ENCODE assay signal across 21 cellular contexts in the genomic region with DNA sequence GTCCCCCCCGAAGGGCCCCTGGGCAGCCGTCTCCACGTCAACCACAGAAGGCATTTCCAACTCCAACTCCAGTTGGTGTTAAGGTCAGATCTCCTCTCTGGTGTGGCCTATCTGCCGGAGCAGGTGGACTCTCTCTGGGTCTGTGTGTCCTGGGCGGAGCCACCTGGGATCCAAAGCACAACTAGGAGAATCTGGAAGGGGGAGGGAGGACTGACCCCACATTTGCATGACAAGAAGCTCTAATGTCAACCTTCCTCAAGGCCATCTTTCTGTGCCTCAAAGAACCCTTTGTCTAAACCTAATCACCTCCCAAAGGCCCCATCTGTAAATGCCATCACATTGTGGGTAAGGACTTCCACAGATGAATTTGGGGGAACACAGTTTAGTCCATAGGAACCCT.
A peak's percentile ranks its signal among the peaks of the same experiment; 100 is the strongest.
DNase-seq lines count a peak whose midpoint lies in the region; FAIRE-seq and TF ChIP-seq lines count a peak whose summit lies in the region.
"Had no signal": no experiment of that assay in that cellular context is flagged by ENCODE, and none has a peak within 500 bp of the region (broad histone marks: within the 10 kb centered on the region; RNA-seq: fewer than 3 reads in every experiment).

No MANE protein-coding gene starts in this region.

- no peak for TF ChIP-seq RAD21 in H1 (IDR thresholded peaks at IDR 0.05 in 1 of 2, conservative IDR thresholded peaks at IDR 0.05 in 1 of 2; ENCODE audit: low read depth in 2 of 2, low read length in 2 of 2)

- H2BK20ac ChIP-seq in H9 (ENCODE audit: low read depth, low read length, poor library complexity, severe bottlenecking) (no peak overlapping the region), H1 (ENCODE audit: low read length) (peak overlapping the region; percentile 88; the same call in 1 of the 2 replicates)

- no peaks in the 10 kb centered on the region for H3K9me3 ChIP-seq in H9 (ENCODE audit: control insufficient read depth, low read depth, low read length)
- no peaks in the 10 kb centered on the region for H3K9me3 ChIP-seq in H1 (ENCODE audit: insufficient read depth in 2 of 2, low read depth in 1 of 2, low read length in 1 of 2)
- H3K9me3 ChIP-seq in neural progenitor cell (ENCODE audit: low read depth), result no peaks in the 10 kb centered on the region
- H3K9me3 ChIP-seq in esophagus muscularis mucosa, result no peaks in the 10 kb centered on the region
- H3K9me3 ChIP-seq: Caco-2 had no signal

- intact Hi-C loops in Calu3 (cut with micrococcal nuclease; ENCODE audit: unreplicated experiment), result no loop called here
- intact Hi-C loops in esophagus muscularis mucosa (cut with DNase I), result no loop called here

- H3K27me3 ChIP-seq in H9 (ENCODE audit: insufficient read depth, low read length), result no peaks in the 10 kb centered on the region
- no peaks in the 10 kb centered on the region for H3K27me3 ChIP-seq in H1 (replicated peaks in 1 of 4; ENCODE audit: control insufficient read depth in 3 of 4, extremely low read depth in 1 of 4, insufficient read depth in 3 of 4, low read length in 3 of 4)
- H3K27me3 ChIP-seq in neural progenitor cell, result no peaks in the 10 kb centered on the region
- H3K27me3 ChIP-seq in esophagus muscularis mucosa, result peaks cover 0 to 35% (median 0%) of the 10 kb centered on the region in 4 donors
- H3K27me3 ChIP-seq: BE2C had no signal

- WGBS in H9 (ENCODE audit: extremely low coverage, insufficient read length, low lambda C conversion rate), result no CpG with 5 or more reads among the region's 5 CpGs
- 84% methylated on average over 5 of the region's 5 CpGs; no CpG with 5 or more reads in 1 of the 2 experiments for WGBS in H1 (ENCODE audit: extremely low coverage in 1 of 2, insufficient coverage in 1 of 2, insufficient read length in 1 of 2, insufficient replicate concordance in 2 of 2, low coverage in 1 of 2, low lambda C conversion rate in 2 of 2, missing lambda C conversion rate in 1 of 2), 2 experiments
- WGBS in esophagus muscularis mucosa, result 70% methylated on average over 2 of the region's 5 CpGs

- POLR2A ChIA-PET in H1 (lab: Charles Lee; ENCODE audit: partially characterized antibody), result no interaction called here

- no peak overlapping the region; a peak in 1 of 5 replicates for H3K4me3 Mint-ChIP-seq in H9
- H3K4me3 Mint-ChIP-seq in neural progenitor cell, result no peak overlapping the region
- no peak overlapping the region for H3K4me3 Mint-ChIP-seq in Calu3 (ENCODE audit: low read depth, unreplicated experiment)
- H3K4me3 Mint-ChIP-seq: CD8-positive, alpha-beta memory T cell had no signal

- H3K4me3 ChIP-seq in H1 (ENCODE audit: extremely low read depth in 1 of 4, insufficient read depth in 2 of 4, low read depth in 3 of 4, low read length in 4 of 4), result no peak overlapping the region; a peak in 1 of 8 replicates
- H3K4me3 ChIP-seq in neural progenitor cell, result no peak overlapping the region
- no peak overlapping the region for H3K4me3 ChIP-seq in esophagus muscularis mucosa
- H3K4me3 ChIP-seq: GM12878, K562 had no signal

- no peaks in the 10 kb centered on the region for H3F3A ChIP-seq in neural progenitor cell (ENCODE audit: low read depth)

- no peaks in the 10 kb centered on the region; a peak in 1 of 7 replicates for H3K36me3 Mint-ChIP-seq in H9 (ENCODE audit: insufficient read depth in 1 of 3, low read depth in 3 of 3)
- H3K36me3 Mint-ChIP-seq in neural progenitor cell, result no peaks in the 10 kb centered on the region
- H3K36me3 Mint-ChIP-seq in Calu3 (ENCODE audit: insufficient read depth, unreplicated experiment), result no peaks in the 10 kb centered on the region
- H3K36me3 Mint-ChIP-seq: CD4-positive, CD25-positive, alpha-beta regulatory T cell had no signal

- H3K27me3 Mint-ChIP-seq in H9 (ENCODE audit: low read depth) (no peaks in the 10 kb centered on the region; the same call in 1 of the 2 replicates), neural progenitor cell (ENCODE audit: insufficient read depth, low read depth) (peaks cover 8% of the 10 kb centered on the region), Calu3 (ENCODE audit: unreplicated experiment) (peaks cover 46% of the 10 kb centered on the region)
- H3K27me3 Mint-ChIP-seq: CD4-positive, CD25-positive, alpha-beta regulatory T cell had no signal

- H4K5ac ChIP-seq in H9 (ENCODE audit: insufficient read length, low read depth, low read length) (no peak overlapping the region), H1 (ENCODE audit: insufficient read length, low read depth, low read length) (no peak overlapping the region)

- no peak for TF ChIP-seq CTCF in H9 (conservative IDR thresholded peaks at IDR 0.05)
- TF ChIP-seq CTCF in H1 (IDR thresholded peaks at IDR 0.05; ENCODE audit: control extremely low read depth in 1 of 3, insufficient read depth in 1 of 3, low read depth in 1 of 3, low read length in 3 of 3), result no peak
- TF ChIP-seq CTCF in neural progenitor cell (IDR thresholded peaks at IDR 0.05), result no peak
- TF ChIP-seq CTCF in D721Med (IDR thresholded peaks at IDR 0.05; ENCODE audit: insufficient read depth, missing control alignments), result no peak
- TF ChIP-seq CTCF in Calu3 (IDR thresholded peaks at IDR 0.05; ENCODE audit: unreplicated experiment), result no peak
- no peak for TF ChIP-seq CTCF in esophagus muscularis mucosa (IDR thresholded peaks at IDR 0.05)

- H3T11ph ChIP-seq in H9 (ENCODE audit: low read length), result no peak overlapping the region

- H3K79me2 ChIP-seq in H9 (ENCODE audit: insufficient read depth, low read length) (no peaks in the 10 kb centered on the region), H1 (ENCODE audit: control insufficient read depth in 1 of 2, insufficient read depth in 2 of 2, low read length in 2 of 2) (no peaks in the 10 kb centered on the region), neural progenitor cell (ENCODE audit: low read depth) (no peaks in the 10 kb centered on the region)

- no peaks in the 10 kb centered on the region; a peak in 1 of 5 replicates for H3K9me3 Mint-ChIP-seq in H9
- H3K9me3 Mint-ChIP-seq in neural progenitor cell, result peaks cover 2% of the 10 kb centered on the region
- no peaks in the 10 kb centered on the region for H3K9me3 Mint-ChIP-seq in Calu3 (ENCODE audit: low read depth, unreplicated experiment)

- CTCF ChIA-PET in H1 (lab: Charles Lee; ENCODE audit: partially characterized antibody), result interaction anchor here (0.5 to 2.2 kb wide), 3 partner anchors 10 to 95 kb away, joined by 4 to 8 read pairs (median 7); no protein-coding TSS in a partner anchor
- CTCF ChIA-PET in Calu3 (lab: Charles Lee), result no interaction called here

- no peak overlapping the region for H2BK15ac ChIP-seq in H9 (ENCODE audit: low read depth, low read length)
- no peak overlapping the region for H2BK15ac ChIP-seq in H1 (ENCODE audit: low read length)

- no peaks in the 10 kb centered on the region for H3K36me3 ChIP-seq in H1 (ENCODE audit: control insufficient read depth in 2 of 4, insufficient read depth in 4 of 4, low read length in 3 of 4)
- H3K36me3 ChIP-seq in neural progenitor cell, result no peaks in the 10 kb centered on the region
- no peaks in the 10 kb centered on the region for H3K36me3 ChIP-seq in esophagus muscularis mucosa
- H3K36me3 ChIP-seq: BE2C had no signal

- BruUV-seq in Calu3 (replicated peaks; lab: Mats Ljungman, UMichigan), result no TSS peak

- no peaks in the 10 kb centered on the region for H3K79me1 ChIP-seq in H9 (ENCODE audit: insufficient read depth, low read depth, low read length, poor library complexity, severe bottlenecking)
- no peaks in the 10 kb centered on the region for H3K79me1 ChIP-seq in H1 (ENCODE audit: low read depth, low read length)

- H3K4me2 ChIP-seq in H9 (ENCODE audit: insufficient read depth, insufficient read length, low read length) (no peak overlapping the region), H1 (ENCODE audit: insufficient read depth in 1 of 2, low read depth in 2 of 2, low read length in 2 of 2) (peak overlapping the region; percentile 15 to 18; a peak in 1 of 4 replicates), neural progenitor cell (peak overlapping the region; percentile 31)

- H2BK5ac ChIP-seq in H9 (ENCODE audit: insufficient read length, low read length) (no peak overlapping the region), H1 (ENCODE audit: low read depth, low read length) (0 out of 2 replicates have a peak overlapping the region, but pooled peaks have one; percentile 84)

- no peak overlapping the region for H3K56ac ChIP-seq in H9 (ENCODE audit: insufficient read length, low read depth, low read length)
- H3K56ac ChIP-seq in H1 (replicated peaks; ENCODE audit: insufficient read length, low read depth, low read length), result no peak overlapping the region

- H4K91ac ChIP-seq in H9 (ENCODE audit: insufficient read length, low read depth, low read length) (no peak overlapping the region), H1 (replicated peaks; ENCODE audit: insufficient read length, low read length) (no peak overlapping the region)

- H2BK12ac ChIP-seq in H9 (ENCODE audit: insufficient read length, low read depth, low read length) (no peak overlapping the region), H1 (ENCODE audit: low read depth, low read length) (no peak overlapping the region)

- no peaks in the 10 kb centered on the region for H3K23me2 ChIP-seq in H9 (ENCODE audit: insufficient read length, low read depth, low read length, poor library complexity, severe bottlenecking)
- H3K23me2 ChIP-seq in H1 (ENCODE audit: low read depth, low read length), result no peaks in the 10 kb centered on the region

- H4K8ac ChIP-seq in H9 (replicated peaks; ENCODE audit: insufficient read length, low read depth, low read length) (no peak overlapping the region), H1 (ENCODE audit: extremely low read depth, insufficient read depth, low read length) (no peak overlapping the region; the same call in 1 of the 2 replicates)

- no peak overlapping the region for H3K9ac ChIP-seq in H9 (ENCODE audit: extremely low read depth, insufficient read length, low read length)
- no peak overlapping the region for H3K9ac ChIP-seq in H1 (replicated peaks in 1 of 4; ENCODE audit: extremely low read depth in 1 of 4, low read depth in 3 of 4, low read length in 3 of 4)
- no peak overlapping the region for H3K9ac ChIP-seq in neural progenitor cell

- no peak for TF ChIP-seq EP300 in H1 (IDR thresholded peaks at IDR 0.05; ENCODE audit: borderline replicate concordance in 1 of 2, low read depth in 2 of 2, low read length in 2 of 2)
- TF ChIP-seq EP300 in esophagus muscularis mucosa (IDR thresholded peaks at IDR 0.05), result no peak

- H4K20me1 ChIP-seq in H9 (ENCODE audit: control insufficient read depth, insufficient read depth, insufficient read length) (no peaks in the 10 kb centered on the region), H1 (replicated peaks in 1 of 2; ENCODE audit: control insufficient read depth in 1 of 2, insufficient read depth in 2 of 2, low read length in 2 of 2) (no peaks in the 10 kb centered on the region), neural progenitor cell (ENCODE audit: low read depth) (no peaks in the 10 kb centered on the region)

- H2AFZ ChIP-seq in H9 (ENCODE audit: low read length), result no peak overlapping the region
- H2AFZ ChIP-seq in H1 (ENCODE audit: low read length), result no peak overlapping the region
- H2AFZ ChIP-seq in neural progenitor cell (replicated peaks), result no peak overlapping the region

- H3K4ac ChIP-seq in H9 (ENCODE audit: low read depth, low read length) (no peak overlapping the region), H1 (replicated peaks; ENCODE audit: insufficient read length, low read depth, low read length) (no peak overlapping the region)

- DNase-seq in H9 (peak; percentile 68), H1 (ENCODE audit: low read depth in 1 of 2, low spot score in 2 of 2) (peak in 1 of 2 experiments; percentile 19), iPS DF 4.7 (ENCODE audit: extremely low read depth, low spot score) (peak; percentile 38), neural progenitor cell (ENCODE audit: low spot score) (peak; percentile 13), COR-L47 (lab: John Stamatoyannopoulos, UW) (no peak), D721Med (ENCODE audit: insufficient read length, low spot score) (no peak), Calu3 (no peak), esophagus muscularis mucosa (ENCODE audit: extremely low spot score) (no peak)
- DNase-seq: ACHN; BE2C; C1 segment of cervical spinal cord; Caco-2; CD4-positive, CD25-positive, alpha-beta regulatory T cell; CD8-positive, alpha-beta memory T cell; DMS79 treated with DMSO at 0.1 percent for 48 hours; IMR-90 had no signal

- TF ChIP-seq POLR2A in H1 (IDR thresholded peaks at IDR 0.05; ENCODE audit: control extremely low read depth in 1 of 2, low read depth in 2 of 2, low read length in 2 of 2) (no peak), esophagus muscularis mucosa (IDR thresholded peaks at IDR 0.05; ENCODE audit: low read depth) (no peak)

- H3K4me1 ChIP-seq in H9 (ENCODE audit: insufficient read depth, low read length), result no peaks in the 10 kb centered on the region
- H3K4me1 ChIP-seq in H1 (replicated peaks in 1 of 4; ENCODE audit: control insufficient read depth in 3 of 4, insufficient read depth in 4 of 4, low read length in 3 of 4), result peaks cover 0 to 11% (median 5%) of the 10 kb centered on the region in 4 experiments; a peak in 5 of 7 replicates
- H3K4me1 ChIP-seq in neural progenitor cell, result peaks cover 9% of the 10 kb centered on the region
- H3K4me1 ChIP-seq in esophagus muscularis mucosa, result no peaks in the 10 kb centered on the region
- H3K4me1 ChIP-seq: BE2C, Caco-2 had no signal

- H3K27ac ChIP-seq in H9 (ENCODE audit: insufficient read length, low read depth, low read length) (no peak overlapping the region), H1 (ENCODE audit: low read depth, low read length) (no peak overlapping the region), neural progenitor cell (no peak overlapping the region), esophagus muscularis mucosa (replicated peaks in 1 of 4) (no peak overlapping the region)

- H3K23ac ChIP-seq in H9 (ENCODE audit: insufficient read length, low read depth, low read length) (no peak overlapping the region), H1 (ENCODE audit: insufficient read length) (no peak overlapping the region)

- H3K18ac ChIP-seq in H9 (ENCODE audit: insufficient read length, low read depth, low read length) (no peak overlapping the region), H1 (ENCODE audit: extremely low read depth, low read length) (no peak overlapping the region)

- H3K4me1 Mint-ChIP-seq in H9 (peaks cover 17 to 33% of the 10 kb centered on the region in 2 experiments), neural progenitor cell (peaks cover 4% of the 10 kb centered on the region), Calu3 (ENCODE audit: low read depth, unreplicated experiment) (no peaks in the 10 kb centered on the region)
- H3K4me1 Mint-ChIP-seq: CD4-positive, CD25-positive, alpha-beta regulatory T cell; CD8-positive, alpha-beta memory T cell had no signal

- H2AK5ac ChIP-seq in H9 (ENCODE audit: insufficient read length, low read length), result no peak overlapping the region
- H2AK5ac ChIP-seq in H1 (ENCODE audit: low read depth, low read length), result no peak overlapping the region

- H3K14ac ChIP-seq in H9 (ENCODE audit: insufficient read depth, low read length) (no peak overlapping the region), H1 (ENCODE audit: insufficient read length) (no peak overlapping the region)

- FAIRE-seq in H1 (lab: Jason Lieb, UNC) (peak; percentile 63), D721Med (lab: Jason Lieb, UNC) (no peak)
- FAIRE-seq: A204.1, GM12878, H54, HTR-8/SVneo, K562 had no signal

- H2BK120ac ChIP-seq in H9 (ENCODE audit: low read depth, low read length, poor library complexity, severe bottlenecking) (no peak overlapping the region), H1 (replicated peaks; ENCODE audit: low read depth, low read length) (no peak overlapping the region)

- H3K27ac Mint-ChIP-seq in H9 (no peak overlapping the region), neural progenitor cell (no peak overlapping the region), Calu3 (ENCODE audit: unreplicated experiment) (no peak overlapping the region)
- H3K27ac Mint-ChIP-seq: CD4-positive, CD25-positive, alpha-beta regulatory T cell; CD8-positive, alpha-beta memory T cell had no signal

Comparison
In these comparisons a context has a peak if more than half of its experiments do, and no peak if none do; other contexts are left out.
1. DNase-seq: peak in H9 (single experiment), iPS DF 4.7 (single experiment) and neural progenitor cell (single experiment); none in COR-L47 (single experiment), D721Med (single experiment), Calu3 (single experiment) and esophagus muscularis mucosa (single experiment).